In the genomic region with DNA sequence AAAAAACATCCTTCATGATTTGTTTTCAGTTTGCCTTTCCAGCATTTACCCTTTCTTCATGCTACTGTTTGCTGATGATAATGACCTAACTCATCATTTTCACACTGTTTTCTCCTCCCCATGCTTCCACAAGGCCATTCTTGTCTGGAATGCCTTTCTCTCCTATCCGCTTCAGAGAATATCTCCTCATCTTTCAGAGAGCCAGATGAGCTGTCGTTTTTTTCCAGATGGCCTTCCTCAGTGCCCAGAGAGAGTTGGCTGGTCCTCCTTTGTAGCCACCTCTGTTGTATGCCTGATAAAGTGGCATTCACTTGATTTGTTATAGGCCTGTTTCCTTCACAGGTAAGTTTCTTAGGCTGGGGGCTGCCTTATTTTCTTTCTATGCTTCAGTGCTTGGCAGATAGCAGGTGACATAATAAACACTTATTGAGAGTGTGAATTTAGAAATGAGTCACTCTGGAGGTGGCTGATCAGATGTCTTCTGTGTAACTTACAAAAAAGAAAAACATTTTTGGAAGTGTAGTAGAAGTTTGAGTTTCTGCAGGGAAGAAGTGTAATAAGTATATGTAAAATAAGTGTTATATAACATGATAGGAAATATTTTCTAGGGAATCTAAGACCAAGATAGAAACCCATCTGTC, we compare ENCODE assay signal across 13 cellular contexts.
DNase-seq lines count a peak whose midpoint lies in the region; ATAC-seq lines count a peak whose summit lies in the region.
"Had no signal": no experiment of that assay in that cellular context is flagged by ENCODE, and none has a peak within 500 bp of the region (broad histone marks: within the 10 kb centered on the region; RNA-seq: fewer than 3 reads in every experiment).

No MANE protein-coding gene starts in this region.

- ATAC-seq in GM18867 (IDR thresholded peaks at IDR 0.05; ENCODE audit: unreplicated experiment): peak; percentile 97
- peak; percentile 93 for ATAC-seq in GM21786 (IDR thresholded peaks at IDR 0.05; ENCODE audit: unreplicated experiment)
- peak; percentile 79 for ATAC-seq in HG03442 (IDR thresholded peaks at IDR 0.05; ENCODE audit: unreplicated experiment)
- ATAC-seq in GM21367 (IDR thresholded peaks at IDR 0.05; ENCODE audit: unreplicated experiment): no peak
- ATAC-seq: activated naive CD8-positive, alpha-beta T cell treated with anti-CD3 and anti-CD28 coated beads, Interleukin-2, amount 50 U/mL, for 24 hours had no signal

- DNase-seq in left kidney (ENCODE audit: low read depth, low spot score): peak; percentile 26
- DNase-seq in activated CD4-positive, CD25-positive, alpha-beta regulatory T cell treated with anti-CD3 and anti-CD28 coated beads, Interleukin-2, amount 50 U/mL, for 72 hours: no peak
- no peak for DNase-seq in effector CD4-positive, alpha-beta T cell
- no peak for DNase-seq in COR-L47 (lab: John Stamatoyannopoulos, UW)
- DNase-seq: activated CD4-positive, alpha-beta T cell treated with anti-CD3 and anti-CD28 coated beads, Interleukin-2, amount 50 U/mL, for 4 hours; activated naive CD8-positive, alpha-beta T cell treated with anti-CD3 and anti-CD28 coated beads, Interleukin-2, amount 50 U/mL, for 24 hours; naive B cell; NCI-H345; stomach had no signal
